Comparison of ENCODE assay signal across 1 cellular context in genomic region chr2:47520825-47521665, GRCh38.
A peak's percentile ranks its signal among the peaks of the same experiment; 100 is the strongest.
TF ChIP-seq lines count a peak whose summit lies in the region.

No MANE protein-coding gene starts in this region.

TF ChIP-seq in K562, 482 proteins besides CTCF, POLR2A, EP300 and RAD21 (continued from another document):
- TF ChIP-seq ZBTB49 (CRISPR knock-in tag; IDR thresholded peaks at IDR 0.05; ENCODE audit: borderline replicate concordance) (no peak), KLF10 (CRISPR knock-in tag; IDR thresholded peaks at IDR 0.05) (no peak), MCM5 (IDR thresholded peaks at IDR 0.05; ENCODE audit: low read depth) (no peak), GTF2A2 (tag; IDR thresholded peaks at IDR 0.05) (no peak), MED1 (CRISPR knock-in tag; IDR thresholded peaks at IDR 0.05; ENCODE audit: borderline replicate concordance) (no peak), DEAF1 (CRISPR knock-in tag; IDR thresholded peaks at IDR 0.05) (no peak), ZNF445 (CRISPR knock-in tag; IDR thresholded peaks at IDR 0.05; ENCODE audit: low read depth) (no peak), PATZ1 (CRISPR knock-in tag; IDR thresholded peaks at IDR 0.05; ENCODE audit: borderline replicate concordance) (no peak), IRF2 (CRISPR knock-in tag; IDR thresholded peaks at IDR 0.05) (no peak), ZNF143 (CRISPR knock-in tag; IDR thresholded peaks at IDR 0.05) (no peak), STAT5A (IDR thresholded peaks at IDR 0.05; ENCODE audit: borderline replicate concordance, low read length) (no peak), ZNF583 (CRISPR knock-in tag; IDR thresholded peaks at IDR 0.05) (no peak), ZNF551 (CRISPR knock-in tag; IDR thresholded peaks at IDR 0.05) (no peak), POLR2B (IDR thresholded peaks at IDR 0.05; ENCODE audit: low read depth, partially characterized antibody) (no peak), MECOM (CRISPR knock-in tag; IDR thresholded peaks at IDR 0.05) (no peak), CREBBP (IDR thresholded peaks at IDR 0.05; ENCODE audit: low read depth, low read length) (no peak), NR2F6 (CRISPR knock-in tag; IDR thresholded peaks at IDR 0.05) (no peak), ZNF644 (tag; IDR thresholded peaks at IDR 0.05; ENCODE audit: low read depth) (no peak), GMEB1 (CRISPR knock-in tag; IDR thresholded peaks at IDR 0.05) (peak; percentile 16; the same call in 1 of the 2 replicates), ZNF707 (CRISPR knock-in tag; conservative IDR thresholded peaks at IDR 0.05) (no peak), NONO (IDR thresholded peaks at IDR 0.05; ENCODE audit: low read depth in 2 of 2, low read length in 1 of 2) (no peak), TAL1 (IDR thresholded peaks at IDR 0.05) (no peak), TRIM28 (IDR thresholded peaks at IDR 0.05) (no peak), MAZ (CRISPR knock-in tag; conservative IDR thresholded peaks at IDR 0.05 in 1 of 2, IDR thresholded peaks at IDR 0.05 in 1 of 2) (no peak)
